ENCODE assay signal across 29 cellular contexts in the genomic region with DNA sequence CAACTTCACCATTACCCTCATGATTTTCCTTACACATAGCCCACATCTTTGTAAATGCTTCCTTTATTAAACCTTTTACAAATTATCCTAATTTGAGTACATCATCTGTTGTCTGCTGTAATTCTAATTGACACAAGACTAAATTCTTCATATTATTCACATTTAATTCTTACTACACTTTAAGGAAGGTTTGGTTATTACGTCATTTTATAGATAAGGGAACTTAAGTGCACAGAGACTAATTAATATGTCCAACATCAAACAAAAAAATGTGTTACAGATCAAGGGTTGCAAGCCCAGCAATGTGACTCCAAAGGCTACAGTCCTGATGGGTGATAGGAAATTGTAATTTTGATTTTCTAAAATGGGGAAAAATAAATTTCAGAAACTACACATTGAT.
"Had no signal": no experiment of that assay in that cellular context is flagged by ENCODE, and none has a peak within 500 bp of the region (broad histone marks: within the 10 kb centered on the region; RNA-seq: fewer than 3 reads in every experiment).

No MANE protein-coding gene starts in this region.

- H3K9me3 ChIP-seq: stomach, suprapubic skin, testis, thoracic aorta, thyroid gland, tibial artery, tibial nerve, transverse colon, upper lobe of left lung, upper lobe of right lung, uterus, vagina had no signal

- DNase-seq: stimulated activated CD4-positive, alpha-beta T cell treated with anti-CD3 and anti-CD28 coated beads, Interleukin-2, amount 100 ng/mL, for 48 hours; stimulated activated CD4-positive, alpha-beta T cell treated with anti-CD3 and anti-CD28 coated beads, Interleukin-4, amount 100 ng/mL, for 1 hour; stimulated activated CD4-positive, alpha-beta T cell treated with anti-CD3 and anti-CD28 coated beads, Interleukin-4, amount 100 ng/mL, for 24 hours; stimulated activated CD4-positive, alpha-beta T cell treated with anti-CD3 and anti-CD28 coated beads, Interleukin-4, amount 100 ng/mL, for 4 hours; stimulated activated CD8-positive, alpha-beta memory T cell treated with anti-CD3 and anti-CD28 coated beads, Interleukin-4, amount 100 ng/mL, for 48 hours; stimulated activated naive B cell treated with anti-CD40 and anti-IgM and Interleukin-4, amounts not matched to agents 10 μg/mL and 1 μg/mL and 100 μg/mL, for 72 hours; stimulated activated naive CD4-positive, alpha-beta T cell; stimulated activated naive CD4-positive, alpha-beta T cell treated with Interleukin-2 at 50 U/mL for 16 hours; stimulated activated naive CD8-positive, alpha-beta T cell treated with anti-CD3 and anti-CD28 coated beads, Interleukin-15, amount 100 ng/mL, for 72 hours; stimulated activated naive CD8-positive, alpha-beta T cell treated with anti-CD3 and anti-CD28 coated beads, Interleukin-15, Interleukin-2, amounts not matched to agents 100 U/mL and 50 U/mL, for 24 hours; stomach; substantia nigra; testis; thyroid gland; tibial artery; transverse colon; trophoblast cell; upper lobe of left lung; upper lobe of right lung; uterus had no signal

- H3K27me3 Mint-ChIP-seq: stimulated activated memory B cell treated with anti-CD40 and anti-IgM and Interleukin-4, amounts not matched to agents 10 μg/mL and 1 μg/mL and 100 μg/mL, for 72 hours; stimulated activated naive B cell treated with anti-CD40 and anti-IgM and Interleukin-4, amounts not matched to agents 10 μg/mL and 1 μg/mL and 100 μg/mL, for 72 hours; stimulated activated naive CD8-positive, alpha-beta T cell treated with anti-CD3 and anti-CD28 coated beads, Interleukin-15, amount 100 ng/mL, for 72 hours; stimulated activated naive CD8-positive, alpha-beta T cell treated with anti-CD3 and anti-CD28 coated beads, Interleukin-15, Interleukin-2, amounts not matched to agents 100 ng/mL and 50 ng/mL, for 24 hours; type B pancreatic cell had no signal

- H3K4me3 ChIP-seq: stomach, suprapubic skin, testis, thoracic aorta, thyroid gland, tibial artery, tibial nerve, transverse colon, upper lobe of left lung, upper lobe of right lung, uterus, vagina had no signal

- H3K27me3 ChIP-seq: stomach, suprapubic skin, testis, thyroid gland, tibial artery, tibial nerve, transverse colon, upper lobe of left lung, upper lobe of right lung, uterus, vagina had no signal

- H3K27ac Mint-ChIP-seq: stimulated activated effector memory CD8-positive, alpha-beta T cell treated with anti-CD3 and anti-CD28 coated beads, Interleukin-12 subunit alpha, Interleukin-12 subunit beta, amount 100 ng/mL, for 72 hours; stimulated activated memory B cell treated with anti-CD40 and anti-IgM and Interleukin-4, amounts not matched to agents 10 μg/mL and 1 μg/mL and 100 μg/mL, for 72 hours; stimulated activated naive B cell treated with anti-CD40 and anti-IgM and Interleukin-4, amounts not matched to agents 10 μg/mL and 1 μg/mL and 100 μg/mL, for 72 hours; stimulated activated naive CD8-positive, alpha-beta T cell treated with anti-CD3 and anti-CD28 coated beads, Interleukin-15, amount 100 ng/mL, for 72 hours; stimulated activated naive CD8-positive, alpha-beta T cell treated with anti-CD3 and anti-CD28 coated beads, Interleukin-15, Interleukin-2, amounts not matched to agents 100 ng/mL and 50 ng/mL, for 24 hours; type B pancreatic cell had no signal

- H3K27ac ChIP-seq: stomach, suprapubic skin, testis, thoracic aorta, thyroid gland, tibial artery, tibial nerve, transverse colon, upper lobe of left lung, upper lobe of right lung, uterus, vagina had no signal

- H3K36me3 ChIP-seq: stomach, suprapubic skin, thoracic aorta, thyroid gland, tibial artery, tibial nerve, transverse colon, upper lobe of left lung, upper lobe of right lung, uterus, vagina had no signal

- ATAC-seq: stimulated activated effector memory CD8-positive, alpha-beta T cell treated with anti-CD3 and anti-CD28 coated beads, Interleukin-12 subunit alpha, Interleukin-12 subunit beta, amount 100 ng/mL, for 72 hours; stimulated activated memory B cell treated with anti-CD40 and anti-IgM and Interleukin-4, amounts not matched to agents 10 μg/mL and 1 μg/mL and 100 μg/mL, for 72 hours; stimulated activated naive B cell treated with anti-CD40 and anti-IgM and Interleukin-4, amounts not matched to agents 10 μg/mL and 1 μg/mL and 100 μg/mL, for 72 hours; stimulated activated naive CD8-positive, alpha-beta T cell treated with anti-CD3 and anti-CD28 coated beads, Interleukin-15, amount 100 ng/mL, for 72 hours; stimulated activated naive CD8-positive, alpha-beta T cell treated with anti-CD3 and anti-CD28 coated beads, Interleukin-15, Interleukin-2, amounts not matched to agents 100 U/mL and 50 U/mL, for 24 hours; upper lobe of right lung had no signal

- H3K9me3 Mint-ChIP-seq: stimulated activated naive CD8-positive, alpha-beta T cell treated with anti-CD3 and anti-CD28 coated beads, Interleukin-15, amount 100 ng/mL, for 72 hours had no signal

- H3K4me3 Mint-ChIP-seq: stimulated activated effector memory CD8-positive, alpha-beta T cell treated with anti-CD3 and anti-CD28 coated beads, Interleukin-12 subunit alpha, Interleukin-12 subunit beta, amount 100 ng/mL, for 72 hours; stimulated activated memory B cell treated with anti-CD40 and anti-IgM and Interleukin-4, amounts not matched to agents 10 μg/mL and 1 μg/mL and 100 μg/mL, for 72 hours; stimulated activated naive B cell treated with anti-CD40 and anti-IgM and Interleukin-4, amounts not matched to agents 10 μg/mL and 1 μg/mL and 100 μg/mL, for 72 hours; stimulated activated naive CD8-positive, alpha-beta T cell treated with anti-CD3 and anti-CD28 coated beads, Interleukin-15, amount 100 ng/mL, for 72 hours; stimulated activated naive CD8-positive, alpha-beta T cell treated with anti-CD3 and anti-CD28 coated beads, Interleukin-15, Interleukin-2, amounts not matched to agents 100 ng/mL and 50 ng/mL, for 24 hours; type B pancreatic cell had no signal

- H3K4me1 ChIP-seq: stomach, suprapubic skin, testis, thyroid gland, tibial artery, tibial nerve, transverse colon, upper lobe of left lung, upper lobe of right lung, uterus, vagina had no signal

- H3K4me1 Mint-ChIP-seq: stimulated activated effector memory CD8-positive, alpha-beta T cell treated with anti-CD3 and anti-CD28 coated beads, Interleukin-12 subunit alpha, Interleukin-12 subunit beta, amount 100 ng/mL, for 72 hours; stimulated activated memory B cell treated with anti-CD40 and anti-IgM and Interleukin-4, amounts not matched to agents 10 μg/mL and 1 μg/mL and 100 μg/mL, for 72 hours; stimulated activated naive B cell treated with anti-CD40 and anti-IgM and Interleukin-4, amounts not matched to agents 10 μg/mL and 1 μg/mL and 100 μg/mL, for 72 hours; stimulated activated naive CD8-positive, alpha-beta T cell treated with anti-CD3 and anti-CD28 coated beads, Interleukin-15, amount 100 ng/mL, for 72 hours had no signal

- FAIRE-seq: urothelium cell line had no signal

- H3K36me3 Mint-ChIP-seq: stimulated activated effector memory CD8-positive, alpha-beta T cell treated with anti-CD3 and anti-CD28 coated beads, Interleukin-12 subunit alpha, Interleukin-12 subunit beta, amount 100 ng/mL, for 72 hours; stimulated activated memory B cell treated with anti-CD40 and anti-IgM and Interleukin-4, amounts not matched to agents 10 μg/mL and 1 μg/mL and 100 μg/mL, for 72 hours; stimulated activated naive B cell treated with anti-CD40 and anti-IgM and Interleukin-4, amounts not matched to agents 10 μg/mL and 1 μg/mL and 100 μg/mL, for 72 hours; type B pancreatic cell had no signal
